Comparison of ENCODE assay signal across 20 cellular contexts in the genomic region with DNA sequence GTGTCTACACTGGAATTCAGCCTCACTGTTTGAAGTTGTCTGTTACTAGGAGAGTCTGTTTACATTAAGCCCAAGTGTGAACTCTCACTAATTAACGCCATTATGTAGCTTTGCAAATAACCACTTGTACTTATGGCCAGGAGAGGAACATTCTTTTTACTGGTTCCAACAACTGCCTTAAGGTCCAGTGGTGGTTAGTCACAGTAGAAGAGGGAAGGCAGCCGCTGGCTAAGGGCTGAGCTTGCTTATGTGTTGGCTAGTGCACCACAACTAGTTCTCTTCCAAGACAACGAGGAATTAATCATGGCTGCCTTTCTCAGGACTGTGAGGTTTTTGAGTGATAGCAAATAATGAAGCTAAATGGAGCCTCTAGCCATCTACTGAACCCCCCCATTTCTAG. TPM values are rescaled to one million over a fixed set of nuclear protein-coding genes. Genes with fewer than 3 reads are reported as not detected.
DNase-seq lines count a peak whose midpoint lies in the region; ATAC-seq and TF ChIP-seq lines count a peak whose summit lies in the region.
"Had no signal": no experiment of that assay in that cellular context is flagged by ENCODE, and none has a peak within 500 bp of the region (broad histone marks: within the 10 kb centered on the region; RNA-seq: fewer than 3 reads in every experiment).

No MANE protein-coding gene starts in this region.

- no peak overlapping the region for H3K4me3 Mint-ChIP-seq in natural killer cell
- no peak overlapping the region for H3K4me3 Mint-ChIP-seq in type B pancreatic cell
- H3K4me3 Mint-ChIP-seq: activated naive CD4-positive, alpha-beta T cell treated with anti-CD3 and anti-CD28 coated beads, Interleukin-2, amount 50 U/mL, for 24 hours had no signal

- H3K27ac ChIP-seq in osteoblast (ENCODE audit: low read depth, low read length), result peak overlapping the region; percentile 92
- H3K27ac ChIP-seq: brain microvascular endothelial cell, hepatocyte, parathyroid adenoma, tibial artery had no signal

- H3K9me3 ChIP-seq in osteoblast (ENCODE audit: low read depth, low read length), result no peaks in the 10 kb centered on the region
- H3K9me3 ChIP-seq: tibial artery had no signal

- H4K20me1 ChIP-seq in osteoblast (ENCODE audit: insufficient read depth, low read length), result no peaks in the 10 kb centered on the region

- peaks cover 18% of the 10 kb centered on the region for H3K4me1 ChIP-seq in osteoblast (ENCODE audit: insufficient read depth, low read length)

- H3K4me1 Mint-ChIP-seq in natural killer cell (no peaks in the 10 kb centered on the region), type B pancreatic cell (ENCODE audit: unreplicated experiment) (peaks cover 25% of the 10 kb centered on the region)

- no peaks in the 10 kb centered on the region for H3K9me3 Mint-ChIP-seq in natural killer cell
- no peaks in the 10 kb centered on the region for H3K9me3 Mint-ChIP-seq in type B pancreatic cell
- H3K9me3 Mint-ChIP-seq: activated naive CD4-positive, alpha-beta T cell treated with anti-CD3 and anti-CD28 coated beads, Interleukin-2, amount 50 U/mL, for 24 hours had no signal

- H2AFZ ChIP-seq in osteoblast (ENCODE audit: low read length), result peak overlapping the region; percentile 17
- H2AFZ ChIP-seq: hepatocyte had no signal

- no peaks in the 10 kb centered on the region for H3K36me3 Mint-ChIP-seq in natural killer cell
- peaks cover 4% of the 10 kb centered on the region for H3K36me3 Mint-ChIP-seq in type B pancreatic cell
- H3K36me3 Mint-ChIP-seq: activated naive CD4-positive, alpha-beta T cell treated with anti-CD3 and anti-CD28 coated beads, Interleukin-2, amount 50 U/mL, for 24 hours had no signal

- H3K27me3 Mint-ChIP-seq in natural killer cell (ENCODE audit: low read depth in 2 of 2), result peaks cover 3% of the 10 kb centered on the region in 2 donors
- peaks cover 3% of the 10 kb centered on the region for H3K27me3 Mint-ChIP-seq in type B pancreatic cell

- DNase-seq in ELR (ENCODE audit: low read depth) (peak; percentile 3), NCI-H146 treated with DMSO at 0.1 percent for 48 hours (lab: John Stamatoyannopoulos, UW; ENCODE audit: unreplicated experiment) (peak; percentile 76), choroid plexus epithelial cell (ENCODE audit: low read depth) (peak; percentile 42), osteoblast (ENCODE audit: insufficient read length, low spot score, missing footprints) (peak; percentile 78), D341Med (ENCODE audit: low spot score) (no peak), natural killer cell (no peak), type B pancreatic cell (ENCODE audit: extremely low spot score, unreplicated experiment) (no peak), left lobe of liver (ENCODE audit: low spot score) (no peak)
- DNase-seq: activated CD4-positive, alpha-beta T cell treated with anti-CD3 and anti-CD28 coated beads, Interleukin-2, amount 50 U/mL, for 4 hours; activated T-cell treated with anti-CD3 and anti-CD28 coated beads, Interleukin-2, amount 50 U/mL, for 1 hour; brain microvascular endothelial cell; DMS79 treated with DMSO at 0.1 percent for 48 hours; KG1; kidney glomerular epithelial cell; NCI-H1694; tibial artery had no signal

- no peaks in the 10 kb centered on the region for H3K79me2 ChIP-seq in osteoblast (ENCODE audit: insufficient read depth, low read length)
- H3K79me2 ChIP-seq: hepatocyte, parathyroid adenoma had no signal

- no peak for ATAC-seq in natural killer cell
- no peak for ATAC-seq in left lobe of liver
- ATAC-seq: Panc1 had no signal

- H3K4me3 ChIP-seq in choroid plexus epithelial cell (ENCODE audit: low read depth, low read length) (no peak overlapping the region), osteoblast (ENCODE audit: insufficient read depth, low read length) (no peak overlapping the region)
- H3K4me3 ChIP-seq: hepatocyte, tibial artery had no signal

- TF ChIP-seq CTCF in choroid plexus epithelial cell (conservative IDR thresholded peaks at IDR 0.05; ENCODE audit: low read depth, low read length) (no peak), osteoblast (IDR thresholded peaks at IDR 0.05; ENCODE audit: extremely low read depth, low read depth, low read length) (no peak), natural killer cell (IDR thresholded peaks at IDR 0.05) (no peak), type B pancreatic cell (conservative IDR thresholded peaks at IDR 0.05) (no peak)

- no peak overlapping the region for H3K4me2 ChIP-seq in osteoblast (ENCODE audit: insufficient read depth, low read length)
- H3K4me2 ChIP-seq: hepatocyte had no signal

- H3K36me3 ChIP-seq in osteoblast (ENCODE audit: insufficient read depth, low read length), result no peaks in the 10 kb centered on the region
- H3K36me3 ChIP-seq: brain microvascular endothelial cell, tibial artery had no signal

- no peaks in the 10 kb centered on the region for H3K27me3 ChIP-seq in osteoblast (ENCODE audit: insufficient read depth, low read length)
- H3K27me3 ChIP-seq: brain microvascular endothelial cell, hepatocyte, tibial artery had no signal

- H3K27ac Mint-ChIP-seq in natural killer cell, result no peak overlapping the region
- no peak overlapping the region for H3K27ac Mint-ChIP-seq in type B pancreatic cell
- H3K27ac Mint-ChIP-seq: activated naive CD4-positive, alpha-beta T cell treated with anti-CD3 and anti-CD28 coated beads, Interleukin-2, amount 50 U/mL, for 24 hours had no signal

- intact Hi-C loops in natural killer cell (cut with micrococcal nuclease), result no loop called here

RNA-seq across cellular contexts. Expression of gene SLC22A23, which starts 14.9 kb away (rescaled TPM):
- total RNA-seq in osteoblast, result 16.2 and 18.1 TPM in 2 replicates
- under 1 TPM; 0.24 to 0.79 (median 0.38) TPM for total RNA-seq in natural killer cell
- 36.6 and 52.7 TPM in 2 replicates for total RNA-seq in type B pancreatic cell (ENCODE audit: low replicate concordance)
- 16.9 TPM for total RNA-seq in left lobe of liver

Comparison
In these comparisons a context has a peak if more than half of its experiments do, and no peak if none do; other contexts are left out.
1. DNase-seq: peak in ELR (single experiment), NCI-H146 treated with DMSO at 0.1 percent for 48 hours (single experiment), choroid plexus epithelial cell (single experiment) and osteoblast (single experiment); none in D341Med (single experiment), natural killer cell (single experiment), type B pancreatic cell (single experiment) and left lobe of liver (single experiment).